ENCODE assay signal across 13 cellular contexts in genomic region chr5:142601432-142601831, GRCh38.
A peak's percentile ranks its signal among the peaks of the same experiment; 100 is the strongest.
DNase-seq lines count a peak whose midpoint lies in the region; TF ChIP-seq lines count a peak whose summit lies in the region.
"Had no signal": no experiment of that assay in that cellular context is flagged by ENCODE, and none has a peak within 500 bp of the region (broad histone marks: within the 10 kb centered on the region; RNA-seq: fewer than 3 reads in every experiment).

No MANE protein-coding gene starts in this region.

- H3K4me1 ChIP-seq in OCI-LY3 (ENCODE audit: low read length) (no peaks in the 10 kb centered on the region), esophagus muscularis mucosa (peaks cover 23 to 31% (median 29%) of the 10 kb centered on the region in 4 donors), smooth muscle cell (ENCODE audit: low read depth) (peaks cover 15% of the 10 kb centered on the region)

- TF ChIP-seq CTCF in OCI-LY3 (IDR thresholded peaks at IDR 0.05; ENCODE audit: low read depth, low read length) (peak; percentile 23; the same call in 1 of the 2 replicates), esophagus muscularis mucosa (IDR thresholded peaks at IDR 0.05) (no peak), smooth muscle cell (IDR thresholded peaks at IDR 0.05; ENCODE audit: borderline replicate concordance, insufficient read depth, poor library complexity, severe bottlenecking) (peak; percentile 10)

- TF ChIP-seq POLR2A in esophagus muscularis mucosa (IDR thresholded peaks at IDR 0.05; ENCODE audit: low read depth), result no peak

- H3K9me3 ChIP-seq in OCI-LY3 (ENCODE audit: insufficient read depth, low read length) (no peaks in the 10 kb centered on the region), esophagus muscularis mucosa (no peaks in the 10 kb centered on the region), smooth muscle cell (replicated peaks; ENCODE audit: low read depth) (no peaks in the 10 kb centered on the region)

- 89% methylated on average over 3 of the region's 3 CpGs for WGBS in esophagus muscularis mucosa
- 90% methylated on average over 3 of the region's 3 CpGs for whole genome bisulfite sequencing in smooth muscle cell (ENCODE audit: low lambda C conversion rate)

- H2AFZ ChIP-seq in OCI-LY3 (ENCODE audit: low read depth, low read length), result no peak overlapping the region
- H2AFZ ChIP-seq in smooth muscle cell (ENCODE audit: low read depth), result no peak overlapping the region

- H3K9ac ChIP-seq in OCI-LY3 (ENCODE audit: low read length) (no peak overlapping the region), smooth muscle cell (ENCODE audit: low read depth) (peak overlapping the region; percentile 44)
- H3K9ac ChIP-seq: KMS-11 had no signal

- H3K79me2 ChIP-seq in OCI-LY3 (ENCODE audit: low read length), result no peaks in the 10 kb centered on the region
- H3K79me2 ChIP-seq in smooth muscle cell (ENCODE audit: low read depth), result no peaks in the 10 kb centered on the region

- H3K4me3 ChIP-seq in OCI-LY3 (ENCODE audit: low read length) (no peak overlapping the region), esophagus muscularis mucosa (no peak overlapping the region), smooth muscle cell (no peak overlapping the region)

- intact Hi-C loops in esophagus muscularis mucosa (cut with DNase I), result no loop called here

- no peak overlapping the region for H3K27ac ChIP-seq in OCI-LY3 (ENCODE audit: low read length)
- H3K27ac ChIP-seq in esophagus muscularis mucosa (replicated peaks in 1 of 4), result peak overlapping the region; percentile 52 to 75 (median 58)
- peak overlapping the region; percentile 91 for H3K27ac ChIP-seq in smooth muscle cell (ENCODE audit: low read depth)
- H3K27ac ChIP-seq: KMS-11 had no signal

- no peaks in the 10 kb centered on the region for H3K36me3 ChIP-seq in OCI-LY3 (replicated peaks; ENCODE audit: low read depth, low read length)
- H3K36me3 ChIP-seq in esophagus muscularis mucosa, result no peaks in the 10 kb centered on the region
- H3K36me3 ChIP-seq in smooth muscle cell (ENCODE audit: low read depth), result no peaks in the 10 kb centered on the region

- H3K27me3 ChIP-seq in OCI-LY3 (ENCODE audit: low read depth, low read length) (peaks cover 10% of the 10 kb centered on the region), esophagus muscularis mucosa (no peaks in the 10 kb centered on the region), smooth muscle cell (ENCODE audit: low read depth) (no peaks in the 10 kb centered on the region)

- peaks cover 31% of the 10 kb centered on the region for H3F3A ChIP-seq in smooth muscle cell (ENCODE audit: low read depth)

- DNase-seq in NCI-H2227 (lab: John Stamatoyannopoulos, UW; ENCODE audit: unreplicated experiment) (peak; percentile 8), NCI-H2227 treated with DMSO at 0.1 percent for 48 hours (lab: John Stamatoyannopoulos, UW) (no peak), esophagus muscularis mucosa (ENCODE audit: extremely low spot score) (no peak), smooth muscle cell (lab: John Stamatoyannopoulos, UW; ENCODE audit: unreplicated experiment) (no peak), NK-92 (lab: John Stamatoyannopoulos, UW; ENCODE audit: unreplicated experiment) (no peak), putamen (ENCODE audit: low spot score) (no peak), NCI-H1694 treated with DMSO at 0.1 percent for 48 hours (lab: John Stamatoyannopoulos, UW) (no peak)
- DNase-seq: ACHN; activated naive CD8-positive, alpha-beta T cell treated with anti-CD3 and anti-CD28 coated beads, Interleukin-2, amount 10 ng/mL, durations not matched to agents 7 days and 5 days; erythroblast; left colon had no signal

- H3K4me2 ChIP-seq in OCI-LY3 (ENCODE audit: low read length), result no peak overlapping the region
- H3K4me2 ChIP-seq in smooth muscle cell, result peak overlapping the region; percentile 80
- H3K4me2 ChIP-seq: KMS-11 had no signal

- H4K20me1 ChIP-seq in OCI-LY3 (ENCODE audit: insufficient read depth, low read length) (no peaks in the 10 kb centered on the region), smooth muscle cell (ENCODE audit: low read depth) (no peaks in the 10 kb centered on the region)

- TF ChIP-seq EP300 in esophagus muscularis mucosa (IDR thresholded peaks at IDR 0.05), result no peak

Comparison
In these comparisons a context has a peak if more than half of its experiments do, and no peak if none do; other contexts are left out.
1. CTCF ChIP-seq: peak in OCI-LY3 (single experiment) and smooth muscle cell (single experiment); none in esophagus muscularis mucosa (0 of 3).